ENCODE assay signal across 8 cellular contexts in the genomic region with DNA sequence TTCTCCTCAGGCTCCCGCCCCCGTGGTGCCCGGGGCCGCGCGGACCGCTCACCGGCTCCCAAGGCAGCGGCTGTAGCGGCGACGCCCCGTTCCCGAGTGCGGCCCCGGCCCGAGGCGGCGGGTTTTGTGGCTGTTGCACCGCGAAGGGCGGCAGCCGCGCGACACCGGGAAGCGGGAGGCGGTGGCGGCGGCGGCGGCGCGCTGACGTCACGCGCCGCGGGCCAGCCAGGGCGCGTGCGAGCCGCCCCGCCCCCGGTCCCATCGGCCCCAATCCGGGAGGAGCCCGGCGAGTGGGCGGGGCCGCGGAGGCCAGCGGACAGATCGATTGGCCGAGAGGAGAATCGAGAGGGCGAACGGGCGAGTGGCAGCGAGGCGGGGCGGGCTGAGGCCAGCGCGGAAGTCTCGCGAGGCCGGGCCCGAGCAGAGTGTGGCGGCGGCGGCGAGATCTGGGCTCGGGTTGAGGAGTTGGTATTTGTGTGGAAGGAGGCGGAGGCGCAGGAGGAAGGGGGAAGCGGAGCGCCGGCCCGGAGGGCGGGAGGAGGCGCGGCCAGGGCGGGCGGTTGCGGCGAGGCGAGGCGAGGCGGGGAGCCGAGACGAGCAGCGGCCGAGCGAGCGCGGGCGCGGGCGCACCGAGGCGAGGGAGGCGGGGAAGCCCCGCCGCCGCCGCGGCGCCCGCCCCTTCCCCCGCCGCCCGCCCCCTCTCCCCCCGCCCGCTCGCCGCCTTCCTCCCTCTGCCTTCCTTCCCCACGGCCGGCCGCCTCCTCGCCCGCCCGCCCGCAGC. TPM values are rescaled to one million over a fixed set of nuclear protein-coding genes. Genes with fewer than 3 reads are reported as not detected.
A peak's percentile ranks its signal among the peaks of the same experiment; 100 is the strongest.
DNase-seq lines count a peak whose midpoint lies in the region; ATAC-seq and TF ChIP-seq lines count a peak whose summit lies in the region.

Gene YY1, plus strand, starts transcription at position 726 of the 781 bp plus-strand sequence. CDS start 101 bp downstream, outside the sequence.

- H2BK15ac ChIP-seq in H9 (ENCODE audit: low read depth, low read length), result no peak within 1 kb of the TSS; the same call in 1 of the 2 replicates

- H4K91ac ChIP-seq in H9 (ENCODE audit: insufficient read length, low read depth, low read length), result no peak within 1 kb of the TSS

- H3K36me3 Mint-ChIP-seq in H9 (ENCODE audit: insufficient read depth in 1 of 3, low read depth in 3 of 3), result peaks cover 19 to 31% (median 30%) of the 10 kb centered on the region in 3 experiments
- H3K36me3 Mint-ChIP-seq in nephron (ENCODE audit: low read depth), result peaks cover 20% of the 10 kb centered on the region

- H3K4ac ChIP-seq in H9 (ENCODE audit: low read depth, low read length), result peak within 1 kb of the TSS; percentile 91

- H3K4me3 Mint-ChIP-seq in H9 (peak within 1 kb of the TSS; percentile 82 to 99), nephron (peak within 1 kb of the TSS; percentile 91 to 99 (median 99))

- H3K18ac ChIP-seq in H9 (ENCODE audit: insufficient read length, low read depth, low read length), result peak within 1 kb of the TSS; percentile 97

- H2BK5ac ChIP-seq in H9 (ENCODE audit: insufficient read length, low read length), result peak within 1 kb of the TSS; percentile 1

- H3K9me3 ChIP-seq in ES-I3 (ENCODE audit: control insufficient read depth, insufficient read depth, low read length) (no peaks in the 10 kb centered on the region), H9 (ENCODE audit: control insufficient read depth, low read depth, low read length) (no peaks in the 10 kb centered on the region)

- H3K9me3 Mint-ChIP-seq in H9, result peaks cover 0 to 2% of the 10 kb centered on the region in 2 experiments; a peak in 1 of 5 replicates
- H3K9me3 Mint-ChIP-seq in nephron, result no peaks in the 10 kb centered on the region

- peak within 1 kb of the TSS; percentile 96 for H3K9ac ChIP-seq in ES-I3 (ENCODE audit: low read depth, low read length)
- peak within 1 kb of the TSS; percentile 96 for H3K9ac ChIP-seq in H9 (ENCODE audit: extremely low read depth, insufficient read length, low read length)

- H3K27me3 Mint-ChIP-seq in H9 (ENCODE audit: low read depth) (peaks cover 1% of the 10 kb centered on the region; the same call in 1 of the 2 replicates), nephron (ENCODE audit: low read depth) (no peaks in the 10 kb centered on the region)

- H2BK120ac ChIP-seq in H9 (ENCODE audit: low read depth, low read length, poor library complexity, severe bottlenecking), result no peak within 1 kb of the TSS

- H2AFZ ChIP-seq in H9 (ENCODE audit: low read length), result no peak within 1 kb of the TSS

- no peak within 1 kb of the TSS for H2AK5ac ChIP-seq in H9 (ENCODE audit: insufficient read length, low read length)

- no peak within 1 kb of the TSS for H4K8ac ChIP-seq in H9 (replicated peaks; ENCODE audit: insufficient read length, low read depth, low read length)

- H3T11ph ChIP-seq in H9 (ENCODE audit: low read length), result peak within 1 kb of the TSS; percentile 93

- peak within 1 kb of the TSS; percentile 99 for H3K14ac ChIP-seq in H9 (ENCODE audit: insufficient read depth, low read length)

- H4K5ac ChIP-seq in H9 (ENCODE audit: insufficient read length, low read depth, low read length), result no peak within 1 kb of the TSS

- H3K23me2 ChIP-seq in H9 (ENCODE audit: insufficient read length, low read depth, low read length, poor library complexity, severe bottlenecking), result no peaks in the 10 kb centered on the region

- H3K4me1 Mint-ChIP-seq in H9, result peaks cover 32 to 33% of the 10 kb centered on the region in 2 experiments
- H3K4me1 Mint-ChIP-seq in nephron, result peaks cover 36% of the 10 kb centered on the region

- H3K4me2 ChIP-seq in H9 (ENCODE audit: insufficient read depth, insufficient read length, low read length), result peak within 1 kb of the TSS; percentile 65

- no peak within 1 kb of the TSS for H3K56ac ChIP-seq in H9 (ENCODE audit: insufficient read length, low read depth, low read length)

- peaks cover 63% of the 10 kb centered on the region for H3K79me2 ChIP-seq in H9 (ENCODE audit: insufficient read depth, low read length)

- no peaks in the 10 kb centered on the region for H3K36me3 ChIP-seq in ES-I3 (ENCODE audit: insufficient read depth, low read length)

- peak; percentile 57 for TF ChIP-seq POLR2A in Raji (IDR thresholded peaks at IDR 0.05; ENCODE audit: insufficient read depth, low read depth, low read length)

- H3K27ac ChIP-seq in H9 (ENCODE audit: insufficient read length, low read depth, low read length), result peak within 1 kb of the TSS; percentile 78

- 0 out of 2 replicates have a peak, but pooled peaks cover 5% of the 10 kb centered on the region for H3K4me1 ChIP-seq in ES-I3 (ENCODE audit: insufficient read depth, low read length)
- no peaks in the 10 kb centered on the region for H3K4me1 ChIP-seq in H9 (ENCODE audit: insufficient read depth, low read length)

- no peak within 1 kb of the TSS for H2BK12ac ChIP-seq in H9 (ENCODE audit: insufficient read length, low read depth, low read length)

- no peaks in the 10 kb centered on the region for H4K20me1 ChIP-seq in H9 (ENCODE audit: control insufficient read depth, insufficient read depth, insufficient read length)

- H3K27me3 ChIP-seq in H9 (ENCODE audit: insufficient read depth, low read length), result no peaks in the 10 kb centered on the region

- no peak within 1 kb of the TSS for H3K23ac ChIP-seq in H9 (ENCODE audit: insufficient read length, low read depth, low read length)

- H3K27ac Mint-ChIP-seq in H9 (peak within 1 kb of the TSS; percentile 97 to 100 (median 99)), nephron (peak within 1 kb of the TSS; percentile 97 to 99 (median 99))

- DNase-seq in H9 (peak; percentile 99), M059J (ENCODE audit: low read depth) (peak; percentile 93), fibroblast of peridontal ligament (ENCODE audit: extremely low read depth) (peak; percentile 95)
- DNase-seq in activated T-helper 9 cell treated with anti-CD3 and anti-CD28 coated beads, Interleukin-2, amount 50 U/mL, for 16 hours (ENCODE audit: low read depth), result peak; percentile 99
- peak; percentile 100 for DNase-seq in stimulated activated naive CD8-positive, alpha-beta T cell treated with anti-CD3 and anti-CD28 coated beads, Interleukin-15, Interleukin-2, amounts not matched to agents 100 U/mL and 50 U/mL, for 24 hours

- TF ChIP-seq CTCF in H9 (conservative IDR thresholded peaks at IDR 0.05) (no peak), nephron (IDR thresholded peaks at IDR 0.05; ENCODE audit: unreplicated experiment in 3 of 3) (no peak)

- ATAC-seq in stimulated activated naive CD8-positive, alpha-beta T cell treated with anti-CD3 and anti-CD28 coated beads, Interleukin-15, Interleukin-2, amounts not matched to agents 100 U/mL and 50 U/mL, for 24 hours, result peak; percentile 88

- no peak within 1 kb of the TSS for H2BK20ac ChIP-seq in H9 (ENCODE audit: low read depth, low read length, poor library complexity, severe bottlenecking)

- H3K79me1 ChIP-seq in H9 (ENCODE audit: insufficient read depth, low read depth, low read length, poor library complexity, severe bottlenecking), result no peaks in the 10 kb centered on the region

- no CpG with 5 or more reads among the region's 123 CpGs for WGBS in H9 (ENCODE audit: extremely low coverage, insufficient read length, low lambda C conversion rate)

RNA-seq across cellular contexts. Expression of gene YY1, which starts in this region (rescaled TPM):
- 103 and 106 TPM in 2 replicates for total RNA-seq in H9 (2021)
- 25.9 and 39.5 TPM in 2 replicates for total RNA-seq in M059J (2014; rRNA removed; shearing (Covaris generic))

Comparison
In these comparisons a context has a peak if more than half of its experiments do, and no peak if none do; other contexts are left out.
1. Peak in every context shown above with its lines: DNase-seq, ATAC-seq and H3K27ac ChIP-seq.